In genomic region chr6:113818528-113818927, GRCh38 we compare ENCODE assay signal across 21 cellular contexts. TPM values are rescaled to one million over a fixed set of nuclear protein-coding genes. Genes with fewer than 3 reads are reported as not detected.
DNase-seq lines count a peak whose midpoint lies in the region; ATAC-seq and TF ChIP-seq lines count a peak whose summit lies in the region.
"Had no signal": no experiment of that assay in that cellular context is flagged by ENCODE, and none has a peak within 500 bp of the region (broad histone marks: within the 10 kb centered on the region; RNA-seq: fewer than 3 reads in every experiment).

No MANE protein-coding gene starts in this region.

- no TSS peak for BruUV-seq in IMR-90 (replicated peaks; lab: Mats Ljungman, UMichigan)

- CTCF ChIA-PET in IMR-90 (lab: Yijun Ruan, JAX) = no interaction called here

- dilution Hi-C loops in IMR-90 (cut with HindIII; ENCODE audit: low sequenced_read_pairs, unreplicated experiment) = no loop called here

- H2BK20ac ChIP-seq in IMR-90 (ENCODE audit: low read depth, low read length) = no peak overlapping the region

- no peaks in the 10 kb centered on the region for H4K20me1 ChIP-seq in IMR-90 (ENCODE audit: insufficient read depth, low read length)

- H2BK120ac ChIP-seq in IMR-90 (ENCODE audit: low read depth, low read length) = no peak overlapping the region

- TF ChIP-seq CTCF in IMR-90 (conservative IDR thresholded peaks at IDR 0.05; ENCODE audit: low read depth, low read length) (no peak), VCaP (conservative IDR thresholded peaks at IDR 0.05) (no peak), sigmoid colon (IDR thresholded peaks at IDR 0.05) (no peak)

- H3K14ac ChIP-seq in IMR-90 (replicated peaks; ENCODE audit: low read depth, low read length) = no peak overlapping the region

- DNase-seq in IMR-90 (peak; percentile 33), iris pigment epithelial cell (ENCODE audit: low read depth) (peak; percentile 46), sigmoid colon (no peak), COR-L47 (lab: John Stamatoyannopoulos, UW) (no peak), retina (no peak)
- no peak for DNase-seq in activated CD4-positive, alpha-beta T cell treated with anti-CD3 and anti-CD28 coated beads, Interleukin-2, amount 50 U/mL, for 4 hours
- DNase-seq: activated B cell treated with CpG ODN at 0.5 μM for 24 hours; activated CD8-positive, alpha-beta memory T cell treated with anti-CD3 and anti-CD28 coated beads, Interleukin-2, amount 10 ng/mL, durations not matched to agents 7 days and 5 days; activated gamma-delta T cell; aorta; GOT3; NCI-H2029; NCI-H526 treated with DMSO at 0.1 percent for 48 hours; nephron progenitor cell; right cardiac atrium; trophoblast cell had no signal

- in situ Hi-C loops in IMR-90 (cut with MboI; ENCODE audit: low sequenced_read_pairs) = no loop called here

- H3K4me2 ChIP-seq in IMR-90 (ENCODE audit: low read depth, low read length) = no peak overlapping the region

- intact Hi-C loops in IMR-90 (cut with micrococcal nuclease) = no loop called here
- intact Hi-C loops in sigmoid colon (cut with DNase I) = no loop called here

- no peaks in the 10 kb centered on the region for H3K79me1 ChIP-seq in IMR-90 (ENCODE audit: low read depth in 1 of 2, low read length in 2 of 2)

- H3K18ac ChIP-seq in IMR-90 (ENCODE audit: low read depth, low read length) = no peak overlapping the region

- ATAC-seq in IMR-90 (ENCODE audit: low read depth) = peak; percentile 35; the same call in 1 of the 2 replicates
- no peak for ATAC-seq in HG03196 (IDR thresholded peaks at IDR 0.05; ENCODE audit: unreplicated experiment)
- ATAC-seq: activated CD8-positive, alpha-beta memory T cell treated with anti-CD3 and anti-CD28 coated beads, Interleukin-2, amount 10 ng/mL, durations not matched to agents 7 days and 5 days; right cardiac atrium; stimulated activated effector memory CD8-positive, alpha-beta T cell treated with anti-CD3 and anti-CD28 coated beads, Interleukin-12 subunit alpha, Interleukin-12 subunit beta, amount 100 ng/mL, for 72 hours had no signal

- H3K23ac ChIP-seq in IMR-90 (ENCODE audit: low read depth, low read length) = no peak overlapping the region

- no peak overlapping the region for H2AK9ac ChIP-seq in IMR-90 (replicated peaks; ENCODE audit: low read depth, low read length, poor library complexity)

- TF ChIP-seq RAD21 in IMR-90 (IDR thresholded peaks at IDR 0.05; ENCODE audit: low read length) = no peak

- H3K27me3 ChIP-seq in IMR-90 (ENCODE audit: control insufficient read depth, insufficient read depth, low read length) (no peaks in the 10 kb centered on the region), sigmoid colon (no peaks in the 10 kb centered on the region)

- H3K4me1 ChIP-seq in IMR-90 (ENCODE audit: control insufficient read depth, insufficient read depth, low read length) (no peaks in the 10 kb centered on the region; the same call in 1 of the 2 replicates), sigmoid colon (peaks cover 0 to 13% (median 10%) of the 10 kb centered on the region in 4 donors)

- no peaks in the 10 kb centered on the region for H3K9me1 ChIP-seq in IMR-90 (ENCODE audit: insufficient read depth, low read length)

- POLR2A ChIA-PET in IMR-90 (lab: Charles Lee; ENCODE audit: unreplicated experiment) = no interaction called here

- no peak overlapping the region for H4K8ac ChIP-seq in IMR-90 (ENCODE audit: low read depth in 2 of 2, low read length in 2 of 2)

- H3K36me3 ChIP-seq in IMR-90 (ENCODE audit: control insufficient read depth, insufficient read depth, low read length) (no peaks in the 10 kb centered on the region), sigmoid colon (no peaks in the 10 kb centered on the region)

- no peak for TF ChIP-seq EP300 in sigmoid colon (IDR thresholded peaks at IDR 0.05)

- H2AK5ac ChIP-seq in IMR-90 (ENCODE audit: low read depth, low read length) = no peak overlapping the region

- H4K5ac ChIP-seq in IMR-90 (ENCODE audit: low read depth, low read length) = no peak overlapping the region

- H3K4ac ChIP-seq in IMR-90 (ENCODE audit: low read depth, low read length) = no peak overlapping the region

- no CpG with 5 or more reads among the region's 2 CpGs for WGBS in IMR-90 (ENCODE audit: extremely low coverage in 2 of 2, insufficient read length in 1 of 2), 2 experiments
- 34 to 72% methylated on average over 2 of the region's 2 CpGs for WGBS in sigmoid colon, 2 donors

- no peak overlapping the region for H2AFZ ChIP-seq in IMR-90 (replicated peaks; ENCODE audit: low read length, poor library complexity)

- H3K56ac ChIP-seq in IMR-90 (ENCODE audit: extremely low read depth, insufficient read depth, low read length) = no peak overlapping the region

- no peak overlapping the region for H4K91ac ChIP-seq in IMR-90 (ENCODE audit: insufficient read depth, low read depth, low read length)

- TF ChIP-seq POLR2A in IMR-90 (IDR thresholded peaks at IDR 0.05; ENCODE audit: low read depth, low read length) (no peak), sigmoid colon (IDR thresholded peaks at IDR 0.05) (no peak)

- H3K27ac ChIP-seq in IMR-90 (ENCODE audit: insufficient read depth, low read length) = no peak overlapping the region
- H3K27ac ChIP-seq in VCaP = peak overlapping the region; percentile 80
- H3K27ac ChIP-seq in sigmoid colon = peak overlapping the region in 3 of 4 donors; percentile 47 to 62 (median 52)
- H3K27ac ChIP-seq: C4-2B, coronary artery had no signal

- no peak overlapping the region for H2BK5ac ChIP-seq in IMR-90 (ENCODE audit: low read depth, low read length, poor library complexity, severe bottlenecking)

- H3K4me3 ChIP-seq in IMR-90 (ENCODE audit: insufficient read depth, low read depth, low read length) = no peak overlapping the region
- no peak overlapping the region for H3K4me3 ChIP-seq in sigmoid colon
- H3K4me3 ChIP-seq: coronary artery had no signal

- H2BK15ac ChIP-seq in IMR-90 (ENCODE audit: low read depth, low read length) = no peak overlapping the region

- H3K9me3 ChIP-seq in IMR-90 (ENCODE audit: control insufficient read depth, insufficient read depth, low read length) (no peaks in the 10 kb centered on the region), sigmoid colon (no peaks in the 10 kb centered on the region)

- no peak overlapping the region for H3K9ac ChIP-seq in IMR-90 (ENCODE audit: low read depth, low read length)

TF ChIP-seq in IMR-90, 13 proteins besides CTCF, POLR2A, EP300 and RAD21:
- TF ChIP-seq MAZ (IDR thresholded peaks at IDR 0.05; ENCODE audit: borderline replicate concordance, low read depth, low read length) (no peak), CEBPB (IDR thresholded peaks at IDR 0.05; ENCODE audit: low read depth, low read length) (peak; percentile 58)
- TF ChIP-seq, protein P1, sequence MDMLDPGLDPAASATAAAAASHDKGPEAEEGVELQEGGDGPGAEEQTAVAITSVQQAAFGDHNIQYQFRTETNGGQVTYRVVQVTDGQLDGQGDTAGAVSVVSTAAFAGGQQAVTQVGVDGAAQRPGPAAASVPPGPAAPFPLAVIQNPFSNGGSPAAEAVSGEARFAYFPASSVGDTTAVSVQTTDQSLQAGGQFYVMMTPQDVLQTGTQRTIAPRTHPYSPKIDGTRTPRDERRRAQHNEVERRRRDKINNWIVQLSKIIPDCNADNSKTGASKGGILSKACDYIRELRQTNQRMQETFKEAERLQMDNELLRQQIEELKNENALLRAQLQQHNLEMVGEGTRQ (IDR thresholded peaks at IDR 0.05; ENCODE audit: low read depth, low read length) = no peak

RNA-seq across cellular contexts. Expression of gene MARCKS, which starts 38.6 kb away (rescaled TPM):
- 40.7 and 111 TPM in 2 replicates for total RNA-seq in IMR-90 (2012; rRNA removed)
- polyA plus RNA-seq in IMR-90 (2012; rRNA removed) = 34.5 and 46.8 TPM in 2 replicates
- 10.9 and 24.0 TPM in 2 replicates for polyA plus RNA-seq in IMR-90 (2012; cell fraction: cytosol; rRNA removed)
- 18.4 and 20.0 TPM in 2 replicates for polyA plus RNA-seq in IMR-90 (2012; cell fraction: nucleus; rRNA removed; ENCODE audit: low replicate concordance)
- total RNA-seq in sigmoid colon = 10 to 100 TPM; 43.1 to 67.1 (median 54.0) TPM
- polyA plus RNA-seq in sigmoid colon = 10 to 100 TPM; 30.0 to 64.3 (median 42.5) TPM

Comparison
In these comparisons a context has a peak if more than half of its experiments do, and no peak if none do; other contexts are left out.
1. DNase-seq: peak in IMR-90 (single experiment) and iris pigment epithelial cell (single experiment); none in sigmoid colon (single experiment), activated CD4-positive, alpha-beta T cell treated with anti-CD3 and anti-CD28 coated beads, Interleukin-2, amount 50 U/mL, for 4 hours (0 of 2), COR-L47 (single experiment) and retina (single experiment).